ENCODE assay signal across 1 cellular context in the genomic region with DNA sequence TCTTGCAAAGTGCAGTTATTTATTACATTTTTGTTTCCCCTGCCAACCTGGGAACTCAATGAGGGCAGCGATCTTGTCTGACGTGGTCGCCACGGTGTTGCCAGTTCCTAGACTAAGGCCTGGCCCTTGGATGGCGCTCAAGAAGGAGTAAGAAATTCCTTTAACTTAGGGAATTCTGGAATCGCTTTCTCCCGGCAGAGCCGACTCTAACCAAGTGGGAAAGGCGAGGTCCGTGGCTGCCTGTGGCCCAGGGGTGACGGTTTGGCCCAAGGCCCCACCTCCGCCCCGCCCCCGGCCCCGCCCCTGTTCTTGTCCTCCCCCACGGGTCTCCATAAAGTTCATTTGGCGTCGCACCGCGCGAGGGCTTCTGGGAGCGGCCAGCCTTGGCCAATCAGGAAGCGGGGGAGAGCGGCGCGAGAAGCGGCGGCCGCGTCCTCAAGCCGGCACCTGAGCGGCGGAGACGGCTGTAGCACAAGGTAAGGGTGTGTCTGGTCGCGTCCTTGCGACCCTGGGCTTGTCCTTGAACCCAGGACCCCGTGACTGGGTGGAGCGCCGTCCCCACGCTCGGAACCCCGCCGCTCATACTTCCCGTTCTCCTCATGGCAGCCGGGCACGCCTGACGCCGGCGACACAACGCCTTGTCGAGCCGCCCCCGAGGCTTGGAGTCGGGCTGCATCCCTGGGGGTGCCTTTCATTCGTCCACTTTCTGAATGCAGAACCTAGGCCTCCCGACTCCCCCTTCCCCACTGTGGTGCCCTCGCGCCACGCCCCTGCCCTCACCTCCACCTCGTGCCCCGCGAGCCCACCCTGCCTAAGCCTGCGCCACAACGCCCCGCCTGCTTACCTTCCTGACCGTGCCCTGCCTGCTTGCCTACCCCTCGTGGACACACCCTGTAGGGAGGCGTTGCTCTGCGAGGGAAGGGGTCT.
TF ChIP-seq lines count a peak whose summit lies in the region.

A gene (plus strand): TSS at position 394 of the 927 bp plus-strand sequence. CDS start 18,119 bp downstream, outside the sequence.

TF ChIP-seq in SK-N-SH treated with all-trans-retinoic acid at 6 μM for 48 hours, 23 proteins besides CTCF, POLR2A, EP300 and RAD21 (continued from another document):
- TF ChIP-seq ARNTL (CRISPR knock-in tag; IDR thresholded peaks at IDR 0.05; ENCODE audit: borderline replicate concordance, low read depth) = no peak
- no peak for TF ChIP-seq ESRRG (CRISPR knock-in tag; IDR thresholded peaks at IDR 0.05)
- TF ChIP-seq ZNF565 (CRISPR knock-in tag; conservative IDR thresholded peaks at IDR 0.05; ENCODE audit: low read depth) = no peak
- TF ChIP-seq SNAI2 (CRISPR knock-in tag; IDR thresholded peaks at IDR 0.05) = no peak
- TF ChIP-seq ISL1 (CRISPR knock-in tag; IDR thresholded peaks at IDR 0.05) = no peak
- TF ChIP-seq ZC3H10 (CRISPR knock-in tag; IDR thresholded peaks at IDR 0.05) = no peak
- TF ChIP-seq, protein P1, sequence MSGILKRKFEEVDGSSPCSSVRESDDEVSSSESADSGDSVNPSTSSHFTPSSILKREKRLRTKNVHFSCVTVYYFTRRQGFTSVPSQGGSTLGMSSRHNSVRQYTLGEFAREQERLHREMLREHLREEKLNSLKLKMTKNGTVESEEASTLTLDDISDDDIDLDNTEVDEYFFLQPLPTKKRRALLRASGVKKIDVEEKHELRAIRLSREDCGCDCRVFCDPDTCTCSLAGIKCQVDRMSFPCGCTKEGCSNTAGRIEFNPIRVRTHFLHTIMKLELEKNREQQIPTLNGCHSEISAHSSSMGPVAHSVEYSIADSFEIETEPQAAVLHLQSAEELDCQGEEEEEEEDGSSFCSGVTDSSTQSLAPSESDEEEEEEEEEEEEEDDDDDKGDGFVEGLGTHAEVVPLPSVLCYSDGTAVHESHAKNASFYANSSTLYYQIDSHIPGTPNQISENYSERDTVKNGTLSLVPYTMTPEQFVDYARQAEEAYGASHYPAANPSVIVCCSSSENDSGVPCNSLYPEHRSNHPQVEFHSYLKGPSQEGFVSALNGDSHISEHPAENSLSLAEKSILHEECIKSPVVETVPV (CRISPR knock-in tag; IDR thresholded peaks at IDR 0.05) = no peak
